ENCODE assay signal across 4 cellular contexts in genomic region chr10:5559642-5560141, GRCh38.
TF ChIP-seq lines count a peak whose summit lies in the region.

No MANE protein-coding gene starts in this region.

TF ChIP-seq in A549, 52 proteins besides CTCF, POLR2A, EP300 and RAD21:
- no peak for TF ChIP-seq GATA3 (IDR thresholded peaks at IDR 0.05; ENCODE audit: borderline replicate concordance)
- TF ChIP-seq FOSB (CRISPR knock-in tag; IDR thresholded peaks at IDR 0.05): no peak
- no peak for TF ChIP-seq CHD4 (IDR thresholded peaks at IDR 0.05; ENCODE audit: borderline replicate concordance)
- TF ChIP-seq HES2 (IDR thresholded peaks at IDR 0.05): no peak
- TF ChIP-seq RFX5 (IDR thresholded peaks at IDR 0.05): no peak
- no peak for TF ChIP-seq EHMT2 (IDR thresholded peaks at IDR 0.05; ENCODE audit: low read depth)
- no peak for TF ChIP-seq ZSCAN20 (CRISPR knock-in tag; IDR thresholded peaks at IDR 0.05)
- TF ChIP-seq MAX (IDR thresholded peaks at IDR 0.05): peak; percentile 44; the same call in 1 of the 2 replicates

TF ChIP-seq in HEK293, 187 proteins besides CTCF, POLR2A, EP300 and RAD21:
- TF ChIP-seq ZNF843 (tag by site-specific recombination; IDR thresholded peaks at IDR 0.05) (no peak), ZNF596 (tag by site-specific recombination; IDR thresholded peaks at IDR 0.05) (peak; percentile 38; the same call in 1 of the 2 replicates), YY1 (tag by site-specific recombination; IDR thresholded peaks at IDR 0.05) (no peak), GLI2 (tag by site-specific recombination; IDR thresholded peaks at IDR 0.05; ENCODE audit: borderline replicate concordance, low read depth) (no peak), SP7 (tag by site-specific recombination; IDR thresholded peaks at IDR 0.05) (0 out of 2 replicates have a peak, but pooled peaks have one; percentile 16), ZNF658 (tag by site-specific recombination; IDR thresholded peaks at IDR 0.05) (no peak), SP3 (tag by site-specific recombination; IDR thresholded peaks at IDR 0.05) (no peak), EGR2 (tag by site-specific recombination; IDR thresholded peaks at IDR 0.05; ENCODE audit: low read depth) (peak; percentile 68), ZFHX2 (tag by site-specific recombination; conservative IDR thresholded peaks at IDR 0.05) (peak; percentile 65), ZNF501 (tag by site-specific recombination; IDR thresholded peaks at IDR 0.05) (no peak), ZNF19 (tag by site-specific recombination; IDR thresholded peaks at IDR 0.05; ENCODE audit: low read depth) (no peak), ZNF747 (tag by site-specific recombination; IDR thresholded peaks at IDR 0.05) (no peak), GLIS1 (tag by site-specific recombination; IDR thresholded peaks at IDR 0.05) (peak; percentile 40; the same call in 1 of the 2 replicates), ZBTB44 (tag by site-specific recombination; IDR thresholded peaks at IDR 0.05) (0 out of 2 replicates have a peak, but pooled peaks have one; percentile 15), PATZ1 (tag by site-specific recombination; IDR thresholded peaks at IDR 0.05) (no peak)

TF ChIP-seq in K562, 482 proteins besides CTCF, POLR2A, EP300 and RAD21:
- TF ChIP-seq ZNF140 (CRISPR knock-in tag; IDR thresholded peaks at IDR 0.05): no peak
- no peak for TF ChIP-seq NELFE (IDR thresholded peaks at IDR 0.05; ENCODE audit: insufficient read depth, insufficient read length)
- TF ChIP-seq MITF (IDR thresholded peaks at IDR 0.05): no peak
- TF ChIP-seq PBX2 (CRISPR knock-in tag; IDR thresholded peaks at IDR 0.05; ENCODE audit: low read depth): no peak
- TF ChIP-seq PBX2 (tag; conservative IDR thresholded peaks at IDR 0.05; ENCODE audit: low read depth): no peak
- no peak for TF ChIP-seq ZNF551 (CRISPR knock-in tag; IDR thresholded peaks at IDR 0.05)
TF ChIP-seq in K562: peak in this region for 0.

TF ChIP-seq in HepG2, 621 proteins besides CTCF, POLR2A, EP300 and RAD21:
- no peak for TF ChIP-seq ZNF782 (CRISPR knock-in tag; IDR thresholded peaks at IDR 0.05; ENCODE audit: borderline replicate concordance)
- TF ChIP-seq U2AF1 (optimal IDR thresholded peaks at IDR 0.05; ENCODE audit: low read depth, low read length): no peak
- no peak for TF ChIP-seq KLF6 (CRISPR knock-in tag; IDR thresholded peaks at IDR 0.05)
- TF ChIP-seq ZSCAN21 (CRISPR knock-in tag; IDR thresholded peaks at IDR 0.05; ENCODE audit: borderline replicate concordance): no peak
- TF ChIP-seq AKNA (CRISPR knock-in tag; IDR thresholded peaks at IDR 0.05; ENCODE audit: borderline replicate concordance): no peak
- no peak for TF ChIP-seq ZNF33B (CRISPR knock-in tag; IDR thresholded peaks at IDR 0.05)
- no peak for TF ChIP-seq USF2 (IDR thresholded peaks at IDR 0.05; ENCODE audit: low read depth, low read length)
- TF ChIP-seq USF2 (CRISPR knock-in tag; IDR thresholded peaks at IDR 0.05; ENCODE audit: borderline replicate concordance): no peak
- TF ChIP-seq ZNF749 (CRISPR knock-in tag; IDR thresholded peaks at IDR 0.05; ENCODE audit: borderline replicate concordance): no peak
- TF ChIP-seq ZNF232 (CRISPR knock-in tag; IDR thresholded peaks at IDR 0.05; ENCODE audit: borderline replicate concordance): no peak
- no peak for TF ChIP-seq AKAP8 (CRISPR knock-in tag; IDR thresholded peaks at IDR 0.05)
TF ChIP-seq in HepG2: peak in this region for 0.
